Comparison of ENCODE assay signal across 7 cellular contexts in genomic region chr2:111432378-111432777, GRCh38.
A peak's percentile ranks its signal among the peaks of the same experiment; 100 is the strongest.
DNase-seq lines count a peak whose midpoint lies in the region; ATAC-seq and TF ChIP-seq lines count a peak whose summit lies in the region.
"Not testable (repeated sequence)": the region's sequence is repeated elsewhere in the genome, so short reads cannot be mapped to it uniquely, and the experiment has no call there.

No MANE protein-coding gene starts in this region.

- not testable (repeated sequence) for H3K27me3 ChIP-seq in CD8-positive, alpha-beta T cell (ENCODE audit: insufficient read depth, low read length); Karpas-422 (ENCODE audit: low read length)

- H3K36me3 Mint-ChIP-seq in CD8-positive, alpha-beta T cell; activated CD8-positive, alpha-beta T cell treated with anti-CD3 and anti-CD28 coated beads for 36 hours (ENCODE audit: low read depth); activated naive CD8-positive, alpha-beta T cell treated with anti-CD3 and anti-CD28 coated beads, Interleukin-2, amount 50 U/mL, for 24 hours (ENCODE audit: low read depth); naive B cell; stimulated activated effector memory CD8-positive, alpha-beta T cell treated with anti-CD3 and anti-CD28 coated beads, Interleukin-12 subunit alpha, Interleukin-12 subunit beta, amount 100 ng/mL, for 72 hours: not testable (repeated sequence)

- H3K9ac ChIP-seq in Karpas-422 (ENCODE audit: low read length) = not testable (repeated sequence)

- not testable (repeated sequence) for H3K27ac Mint-ChIP-seq in CD8-positive, alpha-beta T cell; activated CD8-positive, alpha-beta T cell treated with anti-CD3 and anti-CD28 coated beads for 36 hours; stimulated activated effector memory CD8-positive, alpha-beta T cell treated with anti-CD3 and anti-CD28 coated beads, Interleukin-12 subunit alpha, Interleukin-12 subunit beta, amount 100 ng/mL, for 72 hours
- peak overlapping the region; percentile 42 for H3K27ac Mint-ChIP-seq in activated naive CD8-positive, alpha-beta T cell treated with anti-CD3 and anti-CD28 coated beads, Interleukin-2, amount 50 U/mL, for 24 hours
- peak overlapping the region; percentile 91 to 96 (median 95) for H3K27ac Mint-ChIP-seq in naive B cell

- H3K4me1 Mint-ChIP-seq in CD8-positive, alpha-beta T cell (ENCODE audit: low read depth) = not testable (repeated sequence)
- peaks cover 31% of the 10 kb centered on the region for H3K4me1 Mint-ChIP-seq in activated CD8-positive, alpha-beta T cell treated with anti-CD3 and anti-CD28 coated beads for 36 hours (ENCODE audit: low read depth)
- H3K4me1 Mint-ChIP-seq in activated naive CD8-positive, alpha-beta T cell treated with anti-CD3 and anti-CD28 coated beads, Interleukin-2, amount 50 U/mL, for 24 hours = peaks cover 42% of the 10 kb centered on the region
- H3K4me1 Mint-ChIP-seq in naive B cell = peaks cover 23 to 40% (median 27%) of the 10 kb centered on the region in 3 donors
- peaks cover 15% of the 10 kb centered on the region for H3K4me1 Mint-ChIP-seq in stimulated activated effector memory CD8-positive, alpha-beta T cell treated with anti-CD3 and anti-CD28 coated beads, Interleukin-12 subunit alpha, Interleukin-12 subunit beta, amount 100 ng/mL, for 72 hours

- not testable (repeated sequence) for H3K4me3 ChIP-seq in CD8-positive, alpha-beta T cell (ENCODE audit: low read depth, low read length); Karpas-422 (ENCODE audit: low read length)

- TF ChIP-seq POLR2A in Raji (IDR thresholded peaks at IDR 0.05; ENCODE audit: insufficient read depth, low read depth, low read length) = peak; percentile 52; the same call in 1 of the 2 replicates

- H3K9me3 ChIP-seq in CD8-positive, alpha-beta T cell (ENCODE audit: low read length); Karpas-422 (ENCODE audit: low read length): not testable (repeated sequence)

- not testable (repeated sequence) for H4K20me1 ChIP-seq in Karpas-422 (ENCODE audit: insufficient read depth, low read depth, low read length)

- peak overlapping the region; percentile 46 for H3K4me2 ChIP-seq in Karpas-422 (ENCODE audit: low read depth, low read length, poor library complexity, severe bottlenecking)

- H2AFZ ChIP-seq in Karpas-422 (ENCODE audit: low read length) = not testable (repeated sequence)

- intact Hi-C loops in CD8-positive, alpha-beta T cell (cut with DNase I, micrococcal nuclease); activated CD8-positive, alpha-beta T cell treated with anti-CD3 and anti-CD28 coated beads for 36 hours (cut with micrococcal nuclease): not testable (repeated sequence)

- not testable (repeated sequence) for H3K27ac ChIP-seq in CD8-positive, alpha-beta T cell (ENCODE audit: low read depth, low read length); Karpas-422 (ENCODE audit: low read length)

- not testable (repeated sequence) for H3K9me3 Mint-ChIP-seq in CD8-positive, alpha-beta T cell; activated CD8-positive, alpha-beta T cell treated with anti-CD3 and anti-CD28 coated beads for 36 hours; activated naive CD8-positive, alpha-beta T cell treated with anti-CD3 and anti-CD28 coated beads, Interleukin-2, amount 50 U/mL, for 24 hours; naive B cell; stimulated activated effector memory CD8-positive, alpha-beta T cell treated with anti-CD3 and anti-CD28 coated beads, Interleukin-12 subunit alpha, Interleukin-12 subunit beta, amount 100 ng/mL, for 72 hours

- TF ChIP-seq CTCF in CD8-positive, alpha-beta T cell (IDR thresholded peaks at IDR 0.05); activated CD8-positive, alpha-beta T cell treated with anti-CD3 and anti-CD28 coated beads for 36 hours (IDR thresholded peaks at IDR 0.05): not testable (repeated sequence)

- not testable (repeated sequence) for H3K4me1 ChIP-seq in CD8-positive, alpha-beta T cell (ENCODE audit: insufficient read depth, low read length)
- H3K4me1 ChIP-seq in Karpas-422 (ENCODE audit: low read length) = peaks cover 17% of the 10 kb centered on the region

- not testable (repeated sequence) for H3K36me3 ChIP-seq in CD8-positive, alpha-beta T cell (ENCODE audit: insufficient read depth, low read length); Karpas-422 (ENCODE audit: insufficient read depth, low read length)

- CTCF ChIA-PET in CD8-positive, alpha-beta T cell (lab: Charles Lee); activated CD8-positive, alpha-beta T cell treated with anti-CD3 and anti-CD28 coated beads for 36 hours (lab: Charles Lee): not testable (repeated sequence)

- ATAC-seq in CD8-positive, alpha-beta T cell = peak; percentile 18
- peak; percentile 7 for ATAC-seq in activated CD8-positive, alpha-beta T cell treated with anti-CD3 and anti-CD28 coated beads for 36 hours
- ATAC-seq in activated naive CD8-positive, alpha-beta T cell treated with anti-CD3 and anti-CD28 coated beads, Interleukin-2, amount 50 U/mL, for 24 hours = not testable (repeated sequence)
- peak; percentile 18 to 20 for ATAC-seq in naive B cell (ENCODE audit: low read depth in 2 of 2)
- peak; percentile 3 for ATAC-seq in stimulated activated effector memory CD8-positive, alpha-beta T cell treated with anti-CD3 and anti-CD28 coated beads, Interleukin-12 subunit alpha, Interleukin-12 subunit beta, amount 100 ng/mL, for 72 hours

- not testable (repeated sequence) for H3K27me3 Mint-ChIP-seq in CD8-positive, alpha-beta T cell (ENCODE audit: low read depth); activated CD8-positive, alpha-beta T cell treated with anti-CD3 and anti-CD28 coated beads for 36 hours; activated naive CD8-positive, alpha-beta T cell treated with anti-CD3 and anti-CD28 coated beads, Interleukin-2, amount 50 U/mL, for 24 hours; naive B cell

- DNase-seq in CD8-positive, alpha-beta T cell; activated CD8-positive, alpha-beta T cell treated with anti-CD3 and anti-CD28 coated beads for 36 hours; activated naive CD8-positive, alpha-beta T cell treated with anti-CD3 and anti-CD28 coated beads, Interleukin-2, amount 50 U/mL, for 24 hours; stimulated activated effector memory CD8-positive, alpha-beta T cell treated with anti-CD3 and anti-CD28 coated beads, Interleukin-12 subunit alpha, Interleukin-12 subunit beta, amount 100 ng/mL, for 72 hours (ENCODE audit: low spot score in 2 of 2): not testable (repeated sequence)
- DNase-seq in Karpas-422 (peak; percentile 43), naive B cell (peak; percentile 39)

- H3K4me3 Mint-ChIP-seq in CD8-positive, alpha-beta T cell; activated CD8-positive, alpha-beta T cell treated with anti-CD3 and anti-CD28 coated beads for 36 hours; activated naive CD8-positive, alpha-beta T cell treated with anti-CD3 and anti-CD28 coated beads, Interleukin-2, amount 50 U/mL, for 24 hours; stimulated activated effector memory CD8-positive, alpha-beta T cell treated with anti-CD3 and anti-CD28 coated beads, Interleukin-12 subunit alpha, Interleukin-12 subunit beta, amount 100 ng/mL, for 72 hours: not testable (repeated sequence)
- H3K4me3 Mint-ChIP-seq in naive B cell = peak overlapping the region; percentile 47 to 82 (median 66)

- not testable (repeated sequence) for H3K79me2 ChIP-seq in Karpas-422 (ENCODE audit: low read length)

- POLR2A ChIA-PET in CD8-positive, alpha-beta T cell (lab: Charles Lee); activated CD8-positive, alpha-beta T cell treated with anti-CD3 and anti-CD28 coated beads for 36 hours (lab: Charles Lee): not testable (repeated sequence)

- not testable (repeated sequence) for H3K9me2 ChIP-seq in Karpas-422 (replicated peaks; ENCODE audit: insufficient read depth, low read length)
